In the genomic region with DNA sequence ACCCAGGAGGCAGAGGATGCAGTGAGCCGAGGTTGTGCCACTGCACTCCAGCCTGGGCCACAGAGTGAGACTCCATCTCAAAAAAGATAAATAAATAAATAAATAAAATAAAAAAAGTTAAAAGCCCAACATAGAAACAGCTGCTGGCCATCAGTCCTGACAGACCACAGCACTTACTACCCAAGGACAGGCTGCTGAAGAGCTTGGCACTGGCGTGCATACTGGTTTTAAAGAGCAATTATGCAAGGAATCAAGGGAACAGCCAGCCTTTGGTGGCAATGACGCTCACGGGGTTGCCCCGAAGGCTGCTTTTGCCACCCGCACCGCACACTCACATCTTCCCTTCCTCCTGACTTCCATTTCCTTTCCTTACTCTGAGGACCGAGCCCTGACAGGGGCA, we compare ENCODE assay signal across 28 cellular contexts. TPM values are rescaled to one million over a fixed set of nuclear protein-coding genes. Genes with fewer than 3 reads are reported as not detected.
DNase-seq lines count a peak whose midpoint lies in the region; ATAC-seq and TF ChIP-seq lines count a peak whose summit lies in the region.
"Had no signal": no experiment of that assay in that cellular context is flagged by ENCODE, and none has a peak within 500 bp of the region (broad histone marks: within the 10 kb centered on the region; RNA-seq: fewer than 3 reads in every experiment).

No MANE protein-coding gene starts in this region.

- 49 to 62% (median 55%) methylated on average over 8 of the region's 8 CpGs for WGBS in heart left ventricle, 4 donors

- H3K4me3 Mint-ChIP-seq in T-helper 17 cell (peak overlapping the region; percentile 10), MCF 10A (ENCODE audit: unreplicated experiment) (no peak overlapping the region)
- H3K4me3 Mint-ChIP-seq: activated naive CD8-positive, alpha-beta T cell; stimulated activated memory B cell treated with anti-CD40 and anti-IgM and Interleukin-4, amounts not matched to agents 10 μg/mL and 1 μg/mL and 100 μg/mL, for 72 hours had no signal

- H3K36me3 Mint-ChIP-seq in T-helper 17 cell (ENCODE audit: low read depth) (peaks cover 3% of the 10 kb centered on the region), MCF 10A (ENCODE audit: insufficient read depth, unreplicated experiment) (peaks cover 37% of the 10 kb centered on the region)

- DNase-seq in T-helper 17 cell, result no peak
- DNase-seq in heart left ventricle, result peak in 3 of 5 donors; percentile 40 to 71 (median 70)
- DNase-seq in myocyte (ENCODE audit: low read depth), result peak; percentile 73
- no peak for DNase-seq in MCF 10A (ENCODE audit: unreplicated experiment)
- DNase-seq: activated CD4-positive, alpha-beta T cell treated with anti-CD3 and anti-CD28 coated beads for 48 hours; activated CD8-positive, alpha-beta memory T cell treated with anti-CD3 and anti-CD28 coated beads for 24 hours; activated effector memory CD4-positive, alpha-beta T cell treated with Interleukin-2 at 50 U/mL for 16 hours; activated T-cell treated with anti-CD3 and anti-CD28 coated beads for 4 hours; aorta; BE2C; effector CD8-positive, alpha-beta T cell; HCEC 1CT; IMR-90; naive thymus-derived CD4-positive, alpha-beta T cell; NCI-H1436 treated with DMSO at 0.1 percent for 48 hours; NCI-H748 treated with DMSO at 0.1 percent for 48 hours; nucleus accumbens; psoas muscle; SIG-M5; T-helper 9 cell; uterus had no signal

- H3K27ac Mint-ChIP-seq in T-helper 17 cell, result no peak overlapping the region
- no peak overlapping the region for H3K27ac Mint-ChIP-seq in MCF 10A (ENCODE audit: low read depth, unreplicated experiment)
- H3K27ac Mint-ChIP-seq: activated naive CD8-positive, alpha-beta T cell; stimulated activated memory B cell treated with anti-CD40 and anti-IgM and Interleukin-4, amounts not matched to agents 10 μg/mL and 1 μg/mL and 100 μg/mL, for 72 hours had no signal

- H3K27ac ChIP-seq in heart left ventricle (peak overlapping the region in 10 of 12 donors; percentile 24 to 96 (median 66)), subcutaneous abdominal adipose tissue (ENCODE audit: low read depth, low read length) (peak overlapping the region; percentile 82)
- H3K27ac ChIP-seq: psoas muscle had no signal

- H3K9me3 ChIP-seq in T-helper 17 cell (ENCODE audit: control insufficient read depth, low read length, poor library complexity, severe bottlenecking) (no peaks in the 10 kb centered on the region), heart left ventricle (no peaks in the 10 kb centered on the region), subcutaneous abdominal adipose tissue (ENCODE audit: control insufficient read depth in 5 of 5, low read length in 5 of 5) (no peaks in the 10 kb centered on the region)
- H3K9me3 ChIP-seq: BE2C, psoas muscle, uterus had no signal

- no TSS peak for BruUV-seq in MCF 10A (replicated peaks; lab: Mats Ljungman, UMichigan)

- peaks cover 0 to 62% (median 40%) of the 10 kb centered on the region in 12 donors for H3K4me1 ChIP-seq in heart left ventricle
- peaks cover 6 to 72% (median 69%) of the 10 kb centered on the region in 5 donors for H3K4me1 ChIP-seq in subcutaneous abdominal adipose tissue (ENCODE audit: control insufficient read depth in 5 of 5, insufficient read depth in 5 of 5, low read length in 5 of 5)
- H3K4me1 ChIP-seq: BE2C had no signal

- ATAC-seq in T-helper 17 cell, result no peak
- ATAC-seq in heart left ventricle, result peak; percentile 45 to 64 (median 52)
- no peak for ATAC-seq in GM18520 (IDR thresholded peaks at IDR 0.05; ENCODE audit: unreplicated experiment)
- ATAC-seq in GM18502 (IDR thresholded peaks at IDR 0.05; ENCODE audit: poor library complexity, unreplicated experiment), result no peak
- ATAC-seq: GM12878; naive thymus-derived CD4-positive, alpha-beta T cell; Panc1; psoas muscle; stimulated activated memory B cell treated with anti-CD40 and anti-IgM and Interleukin-4, amounts not matched to agents 10 μg/mL and 1 μg/mL and 100 μg/mL, for 72 hours had no signal

- no peaks in the 10 kb centered on the region for H3K9me3 Mint-ChIP-seq in MCF 10A (ENCODE audit: unreplicated experiment)

- TF ChIP-seq POLR2A in heart left ventricle (IDR thresholded peaks at IDR 0.05), result no peak

- H3K9ac ChIP-seq in subcutaneous abdominal adipose tissue (ENCODE audit: low read length in 5 of 5), result no peak overlapping the region

- POLR2A ChIA-PET in MCF 10A (lab: Yijun Ruan, JAX), result interaction anchor here (0.7 kb wide), 1 partner anchor 730 kb away, joined by 3 read pairs; no protein-coding TSS in a partner anchor

- H3K4me1 Mint-ChIP-seq in T-helper 17 cell, result peaks cover 31% of the 10 kb centered on the region
- peaks cover 19% of the 10 kb centered on the region for H3K4me1 Mint-ChIP-seq in MCF 10A (ENCODE audit: insufficient read depth, unreplicated experiment)

- CTCF ChIA-PET in MCF 10A (lab: Yijun Ruan, JAX), result no interaction called here

- TF ChIP-seq CTCF in heart left ventricle (IDR thresholded peaks at IDR 0.05), result no peak
- TF ChIP-seq CTCF in MCF 10A (IDR thresholded peaks at IDR 0.05; ENCODE audit: unreplicated experiment), result no peak

- no peaks in the 10 kb centered on the region for H3K27me3 Mint-ChIP-seq in T-helper 17 cell
- no peaks in the 10 kb centered on the region for H3K27me3 Mint-ChIP-seq in MCF 10A (ENCODE audit: insufficient read depth, unreplicated experiment)
- H3K27me3 Mint-ChIP-seq: activated naive CD8-positive, alpha-beta T cell; naive thymus-derived CD4-positive, alpha-beta T cell; stimulated activated memory B cell treated with anti-CD40 and anti-IgM and Interleukin-4, amounts not matched to agents 10 μg/mL and 1 μg/mL and 100 μg/mL, for 72 hours had no signal

- H3K27me3 ChIP-seq in heart left ventricle, result no peaks in the 10 kb centered on the region
- no peaks in the 10 kb centered on the region for H3K27me3 ChIP-seq in subcutaneous abdominal adipose tissue (ENCODE audit: control insufficient read depth in 5 of 5, insufficient read depth in 4 of 5, low read length in 5 of 5)
- H3K27me3 ChIP-seq: BE2C, uterus had no signal

- H3K36me3 ChIP-seq in heart left ventricle, result peaks cover 0 to 9% (median 0%) of the 10 kb centered on the region in 9 donors
- peaks cover 0 to 12% (median 0%) of the 10 kb centered on the region in 5 donors for H3K36me3 ChIP-seq in subcutaneous abdominal adipose tissue (ENCODE audit: control insufficient read depth in 5 of 5, insufficient read depth in 5 of 5, low read length in 5 of 5)
- H3K36me3 ChIP-seq: uterus had no signal

- intact Hi-C loops in heart left ventricle (cut with DNase I) (loop anchor here in 2 of 10 donors (5.0 kb wide), 2 partner anchors 45 to 50 kb away; no protein-coding TSS in a partner anchor), MCF 10A (cut with micrococcal nuclease) (no loop called here)

- H3K4me3 ChIP-seq in heart left ventricle (no peak overlapping the region), subcutaneous abdominal adipose tissue (ENCODE audit: low read depth in 1 of 5, low read length in 5 of 5) (no peak overlapping the region)
- H3K4me3 ChIP-seq: GM12878, psoas muscle, uterus had no signal

RNA-seq across cellular contexts. Expression of a gene that starts 4.2 kb away (rescaled TPM):
- total RNA-seq in T-helper 17 cell (10 to 100 TPM; 13.2 to 15.3 TPM), heart left ventricle (10 to 100 TPM in 3 of 9 donors, 1 to 10 TPM in 6; 5.1 to 11.8 (median 7.1) TPM), myocyte (8.8 and 9.4 TPM in 2 replicates), MCF 10A (2022) (5.5 and 9.2 TPM in 2 replicates)
- polyA plus RNA-seq in heart left ventricle, result 1 to 10 TPM; 3.8 to 4.7 TPM
- polyA plus RNA-seq in myocyte (2012), result 5.4 TPM

RNA-seq across cellular contexts. Expression of a gene that starts 35.1 kb away (rescaled TPM):
- total RNA-seq in T-helper 17 cell (10 to 100 TPM; 34.1 to 44.9 TPM), heart left ventricle (100 to 1,000 TPM in 1 of 9 donors, 10 to 100 TPM in 8; 26.5 to 120 (median 32.6) TPM), myocyte (66.4 TPM in 2 replicates), MCF 10A (2022) (25.6 and 49.7 TPM in 2 replicates)
- polyA plus RNA-seq in heart left ventricle, result 10 to 100 TPM; 21.1 to 44.3 TPM
- polyA plus RNA-seq in myocyte (2012), result 62.8 TPM

Comparison
In these comparisons a context has a peak if more than half of its experiments do, and no peak if none do; other contexts are left out.
1. ATAC-seq: peak in heart left ventricle (4 of 4); none in T-helper 17 cell (single experiment), GM18520 (single experiment) and GM18502 (single experiment).
2. DNase-seq: peak in heart left ventricle (3 of 5) and myocyte (single experiment); none in T-helper 17 cell (0 of 3) and MCF 10A (single experiment).